ENCODE assay signal across 2 cellular contexts in genomic region chr6:16201706-16202105, GRCh38.
TF ChIP-seq lines count a peak whose summit lies in the region.

No MANE protein-coding gene starts in this region.

TF ChIP-seq in HepG2, 621 proteins besides CTCF, POLR2A, EP300 and RAD21:
- TF ChIP-seq IRF9 (CRISPR knock-in tag; IDR thresholded peaks at IDR 0.05; ENCODE audit: borderline replicate concordance) (no peak), ZMYM3 (CRISPR knock-in tag; IDR thresholded peaks at IDR 0.05) (0 out of 2 replicates have a peak, but pooled peaks have one; percentile 8), ZNF230 (CRISPR knock-in tag; IDR thresholded peaks at IDR 0.05) (no peak), HNF1A (IDR thresholded peaks at IDR 0.05; ENCODE audit: low read depth) (peak; percentile 61), HNF1A (CRISPR knock-in tag; IDR thresholded peaks at IDR 0.05; ENCODE audit: borderline replicate concordance) (no peak; the same call in 1 of the 2 replicates)

TF ChIP-seq in K562, 482 proteins besides CTCF, POLR2A, EP300 and RAD21:
- TF ChIP-seq CBFA2T3 (IDR thresholded peaks at IDR 0.05) (0 out of 2 replicates have a peak, but pooled peaks have one; percentile 25), ID3 (CRISPR knock-in tag; IDR thresholded peaks at IDR 0.05) (no peak), ID3 (tag; IDR thresholded peaks at IDR 0.05) (no peak), RBBP5 (IDR thresholded peaks at IDR 0.05; ENCODE audit: borderline replicate concordance, insufficient read depth, low read length, poor library complexity, severe bottlenecking) (no peak)
